ENCODE assay signal across 8 cellular contexts in genomic region chr2:206642075-206643025, GRCh38. TPM values are rescaled to one million over a fixed set of nuclear protein-coding genes. Genes with fewer than 3 reads are reported as not detected.
A peak's percentile ranks its signal among the peaks of the same experiment; 100 is the strongest.
DNase-seq lines count a peak whose midpoint lies in the region; ATAC-seq, FAIRE-seq and TF ChIP-seq lines count a peak whose summit lies in the region.

Gene FAM237A (plus strand): TSS chr2:206642487. CDS start chr2:206644237, 1,750 bp downstream.

- no peak within 1 kb of the TSS for H3K9ac ChIP-seq in K562 (ENCODE audit: insufficient read depth in 1 of 2, low read depth in 2 of 2, low read length in 2 of 2)

- no peak for FAIRE-seq in K562 (lab: Jason Lieb, UNC)

- BruUV-seq in K562 (replicated peaks; lab: Mats Ljungman, UMichigan), result no TSS peak

- H3K27me3 ChIP-seq in K562 (ENCODE audit: control insufficient read depth in 2 of 2, insufficient read depth in 2 of 2, low read length in 2 of 2), result peaks cover 0 to 12% of the 10 kb centered on the region in 2 experiments; a peak in 2 of 5 replicates

- in situ Hi-C loops in KBM-7 (cut with MboI; ENCODE audit: low pct_unique_long_range_greater_than_20kb, low sequenced_read_pairs) (no loop called here), K562 (cut with MboI) (no loop called here)

- CTCF ChIA-PET in K562 (lab: Yijun Ruan, JAX; ENCODE audit: low intra/inter-chr PET ratio), result no interaction called here

- no peak within 1 kb of the TSS for H2AFZ ChIP-seq in K562 (ENCODE audit: low read depth, low read length)

- peak; percentile 68; the same call in 2 of the 3 replicates for ATAC-seq in K562
- ATAC-seq in HG03565 (IDR thresholded peaks at IDR 0.05; ENCODE audit: unreplicated experiment), result no peak
- ATAC-seq in HG02571 (IDR thresholded peaks at IDR 0.05; ENCODE audit: unreplicated experiment), result no peak

- DNase-seq in ELF-1 (ENCODE audit: low read depth, low spot score) (peak; percentile 74), KBM-7 (peak; percentile 12), K562 (ENCODE audit: extremely low read depth in 1 of 4, low spot score in 3 of 4) (peak; percentile 23 to 52 (median 33)), islet precursor cell (peak; percentile 73), posterior vena cava (ENCODE audit: low spot score) (no peak), SW 1271 (lab: John Stamatoyannopoulos, UW) (no peak)

- no peaks in the 10 kb centered on the region for H3K9me3 ChIP-seq in K562 (replicated peaks; ENCODE audit: control insufficient read depth, insufficient read depth, low read depth, low read length)

- TF ChIP-seq CTCF in K562 (IDR thresholded peaks at IDR 0.05 in 2 of 3, conservative IDR thresholded peaks at IDR 0.05 in 1 of 3; ENCODE audit: insufficient read depth in 2 of 3, low read depth in 1 of 3, low read length in 3 of 3), result no peak

- no peaks in the 10 kb centered on the region for H3K36me3 ChIP-seq in K562 (ENCODE audit: control insufficient read depth, insufficient read depth, low read length)

- H3K4me3 ChIP-seq in K562, result no peak within 1 kb of the TSS

- 13% methylated on average over 26 of the region's 56 CpGs for WGBS in K562 (ENCODE audit: insufficient coverage, low coverage, missing lambda C conversion rate)

- intact Hi-C loops in K562 (cut with micrococcal nuclease) (no loop called here), posterior vena cava (cut with DNase I) (no loop called here)

- no peak within 1 kb of the TSS for H3K4me2 ChIP-seq in K562 (ENCODE audit: insufficient read depth, low read length)

- no peaks in the 10 kb centered on the region for H3K79me2 ChIP-seq in K562 (ENCODE audit: control insufficient read depth, insufficient read depth, low read length)

- no peak for TF ChIP-seq EP300 in K562 (IDR thresholded peaks at IDR 0.05; ENCODE audit: low read length)

- no peak within 1 kb of the TSS for H3K27ac ChIP-seq in K562 (ENCODE audit: extremely low read depth, low read depth, low read length)

- POLR2A ChIA-PET in K562 (lab: Yijun Ruan, JAX), result no interaction called here

- H3K9me1 ChIP-seq in K562 (ENCODE audit: control insufficient read depth, insufficient read depth, low read length), result no peaks in the 10 kb centered on the region

- peaks cover 0 to 3% of the 10 kb centered on the region in 2 experiments; a peak in 1 of 5 replicates for H3K4me1 ChIP-seq in K562 (replicated peaks in 1 of 2; ENCODE audit: control insufficient read depth in 2 of 2, insufficient read depth in 2 of 2, low read length in 2 of 2)

- TF ChIP-seq RAD21 in K562 (CRISPR knock-in tag; conservative IDR thresholded peaks at IDR 0.05 in 1 of 2, IDR thresholded peaks at IDR 0.05 in 1 of 2), result no peak

- no peaks in the 10 kb centered on the region for H4K20me1 ChIP-seq in K562 (replicated peaks; ENCODE audit: control insufficient read depth, insufficient read depth, low read length)

- no peak for TF ChIP-seq POLR2A in K562 (conservative IDR thresholded peaks at IDR 0.05)

TF ChIP-seq in K562, 482 proteins besides CTCF, POLR2A, EP300 and RAD21:
- TF ChIP-seq, protein P1, sequence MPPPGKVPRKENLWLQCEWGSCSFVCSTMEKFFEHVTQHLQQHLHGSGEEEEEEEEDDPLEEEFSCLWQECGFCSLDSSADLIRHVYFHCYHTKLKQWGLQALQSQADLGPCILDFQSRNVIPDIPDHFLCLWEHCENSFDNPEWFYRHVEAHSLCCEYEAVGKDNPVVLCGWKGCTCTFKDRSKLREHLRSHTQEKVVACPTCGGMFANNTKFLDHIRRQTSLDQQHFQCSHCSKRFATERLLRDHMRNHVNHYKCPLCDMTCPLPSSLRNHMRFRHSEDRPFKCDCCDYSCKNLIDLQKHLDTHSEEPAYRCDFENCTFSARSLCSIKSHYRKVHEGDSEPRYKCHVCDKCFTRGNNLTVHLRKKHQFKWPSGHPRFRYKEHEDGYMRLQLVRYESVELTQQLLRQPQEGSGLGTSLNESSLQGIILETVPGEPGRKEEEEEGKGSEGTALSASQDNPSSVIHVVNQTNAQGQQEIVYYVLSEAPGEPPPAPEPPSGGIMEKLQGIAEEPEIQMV (tag; conservative IDR thresholded peaks at IDR 0.05; ENCODE audit: low read depth), result no peak
- TF ChIP-seq PHF21A (IDR thresholded peaks at IDR 0.05; ENCODE audit: borderline replicate concordance, low read depth) (no peak), ZNF12 (CRISPR knock-in tag; IDR thresholded peaks at IDR 0.05) (no peak), MIER1 (IDR thresholded peaks at IDR 0.05; ENCODE audit: low read depth) (peak; percentile 81), KHSRP (IDR thresholded peaks at IDR 0.05) (no peak), TEAD4 (IDR thresholded peaks at IDR 0.05; ENCODE audit: low read length) (no peak), TEAD4 (CRISPR knock-in tag; IDR thresholded peaks at IDR 0.05; ENCODE audit: borderline replicate concordance) (no peak), EHMT2 (IDR thresholded peaks at IDR 0.05) (peak; percentile 88), NEUROD1 (IDR thresholded peaks at IDR 0.05; ENCODE audit: borderline replicate concordance, low read depth, low read length, partially characterized antibody) (no peak)
- TF ChIP-seq, protein P2, sequence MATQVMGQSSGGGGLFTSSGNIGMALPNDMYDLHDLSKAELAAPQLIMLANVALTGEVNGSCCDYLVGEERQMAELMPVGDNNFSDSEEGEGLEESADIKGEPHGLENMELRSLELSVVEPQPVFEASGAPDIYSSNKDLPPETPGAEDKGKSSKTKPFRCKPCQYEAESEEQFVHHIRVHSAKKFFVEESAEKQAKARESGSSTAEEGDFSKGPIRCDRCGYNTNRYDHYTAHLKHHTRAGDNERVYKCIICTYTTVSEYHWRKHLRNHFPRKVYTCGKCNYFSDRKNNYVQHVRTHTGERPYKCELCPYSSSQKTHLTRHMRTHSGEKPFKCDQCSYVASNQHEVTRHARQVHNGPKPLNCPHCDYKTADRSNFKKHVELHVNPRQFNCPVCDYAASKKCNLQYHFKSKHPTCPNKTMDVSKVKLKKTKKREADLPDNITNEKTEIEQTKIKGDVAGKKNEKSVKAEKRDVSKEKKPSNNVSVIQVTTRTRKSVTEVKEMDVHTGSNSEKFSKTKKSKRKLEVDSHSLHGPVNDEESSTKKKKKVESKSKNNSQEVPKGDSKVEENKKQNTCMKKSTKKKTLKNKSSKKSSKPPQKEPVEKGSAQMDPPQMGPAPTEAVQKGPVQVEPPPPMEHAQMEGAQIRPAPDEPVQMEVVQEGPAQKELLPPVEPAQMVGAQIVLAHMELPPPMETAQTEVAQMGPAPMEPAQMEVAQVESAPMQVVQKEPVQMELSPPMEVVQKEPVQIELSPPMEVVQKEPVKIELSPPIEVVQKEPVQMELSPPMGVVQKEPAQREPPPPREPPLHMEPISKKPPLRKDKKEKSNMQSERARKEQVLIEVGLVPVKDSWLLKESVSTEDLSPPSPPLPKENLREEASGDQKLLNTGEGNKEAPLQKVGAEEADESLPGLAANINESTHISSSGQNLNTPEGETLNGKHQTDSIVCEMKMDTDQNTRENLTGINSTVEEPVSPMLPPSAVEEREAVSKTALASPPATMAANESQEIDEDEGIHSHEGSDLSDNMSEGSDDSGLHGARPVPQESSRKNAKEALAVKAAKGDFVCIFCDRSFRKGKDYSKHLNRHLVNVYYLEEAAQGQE (CRISPR knock-in tag; IDR thresholded peaks at IDR 0.05; ENCODE audit: low read depth), result peak; percentile 92
TF ChIP-seq in K562: peak in this region for 3.

RNA-seq across cellular contexts. Expression of gene FAM237A, which starts in this region (rescaled TPM):
- not detected in 2 replicates for total RNA-seq in K562 (2011; cell fraction: chromatin; rRNA removed; ENCODE audit: low replicate concordance)
- total RNA-seq in K562 (2011; cell fraction: nucleolus; rRNA removed), result not detected in 2 replicates
- not detected in 2 replicates for total RNA-seq in K562 (2011; cell fraction: nucleoplasm; rRNA removed)
- total RNA-seq in K562 (2014; rRNA removed) (not detected in 2 replicates), K562 (2014; rRNA removed; fragmentation: Illumina TruSeq; extraction: Trizol) (not detected in 2 replicates), K562 (2015; rRNA removed; fragmentation: Illumina TruSeq; extraction: Trizol) (not detected in 2 replicates), K562 (2021) (not detected in 2 replicates), posterior vena cava (not detected)
- polyA plus RNA-seq in K562 (2011; rRNA removed) (not detected in 2 replicates), K562 (2014; fragmentation: Illumina TruSeq; extraction: Trizol) (not detected in 2 replicates), K562 (2014; fragmentation: Nextera tagmentation; extraction: Ambion mirVana) (not detected), K562 (2014; rRNA removed) (not detected in 2 replicates)
- polyA plus RNA-seq in K562 (2011; cell fraction: cytosol; rRNA removed), result not detected in 2 replicates
- polyA plus RNA-seq in K562 (2011; cell fraction: nucleus; rRNA removed), result not detected in 2 replicates
- not detected in 2 replicates for polyA plus RNA-seq in K562 (2012)
- polyA minus RNA-seq in K562 (2011; rRNA and poly(A)+ RNA removed), result not detected in 2 replicates
- polyA minus RNA-seq in K562 (2011; cell fraction: cytosol; rRNA and poly(A)+ RNA removed), result not detected in 2 replicates
- not detected in 2 replicates for polyA minus RNA-seq in K562 (2011; cell fraction: nucleus; rRNA and poly(A)+ RNA removed)

Comparison
In these comparisons a context has a peak if more than half of its experiments do, and no peak if none do; other contexts are left out.
1. Peak in DNase-seq and ATAC-seq in K562; RNA of the gene not detected or under 1 TPM.
2. DNase-seq: peak in ELF-1 (single experiment), KBM-7 (single experiment) and islet precursor cell (single experiment); none in posterior vena cava (single experiment) and SW 1271 (0 of 2).